Comparison of ENCODE assay signal across 23 cellular contexts in the genomic region with DNA sequence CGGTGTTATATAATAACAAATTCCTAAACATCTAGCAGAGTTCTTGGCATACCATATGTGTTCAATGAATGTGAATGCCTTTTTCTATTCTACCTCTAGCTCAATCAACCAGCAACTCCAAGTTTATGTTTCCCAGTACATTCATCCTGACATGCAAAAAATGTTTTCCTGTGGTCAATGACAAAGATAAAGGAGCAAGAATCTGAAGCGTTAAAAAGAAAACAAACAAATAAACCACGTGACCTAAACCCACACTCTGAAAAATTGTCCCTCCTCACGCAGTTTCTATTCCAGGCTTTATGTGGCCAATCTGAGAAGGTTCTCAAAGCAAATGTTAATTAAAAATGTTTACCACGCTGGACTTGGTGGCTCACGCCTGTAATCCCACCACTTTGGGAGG. TPM values are rescaled to one million over a fixed set of nuclear protein-coding genes. Genes with fewer than 3 reads are reported as not detected.
"Had no signal": no experiment of that assay in that cellular context is flagged by ENCODE, and none has a peak within 500 bp of the region (broad histone marks: within the 10 kb centered on the region; RNA-seq: fewer than 3 reads in every experiment).

No MANE protein-coding gene starts in this region.

- ATAC-seq: gastroesophageal sphincter; heart left ventricle; left lobe of liver; naive thymus-derived CD4-positive, alpha-beta T cell; sciatic nerve; stimulated activated memory B cell treated with anti-CD40 and anti-IgM and Interleukin-4, amounts not matched to agents 10 μg/mL and 1 μg/mL and 100 μg/mL, for 72 hours had no signal

- H3K27me3 ChIP-seq: breast epithelium, colonic mucosa, esophagus muscularis mucosa, gastroesophageal sphincter, heart left ventricle, stomach, suprapubic skin, tibial nerve had no signal

- H3K9me3 ChIP-seq: breast epithelium, colonic mucosa, esophagus muscularis mucosa, gastroesophageal sphincter, heart left ventricle, stomach, suprapubic skin, tibial nerve had no signal

- DNase-seq: activated CD4-positive, alpha-beta T cell treated with anti-CD3 and anti-CD28 coated beads for 1 hour; activated gamma-delta T cell treated with Interleukin-2 at 50 U/mL for 16 hours; activated T-cell treated with anti-CD3 and anti-CD28 coated beads, Interleukin-2, amount 50 U/mL, for 1 hour; colonic mucosa; heart left ventricle; kidney; naive thymus-derived CD4-positive, alpha-beta T cell; occipital lobe; posterior cingulate gyrus; stimulated activated CD4-positive, alpha-beta T cell treated with anti-CD3 and anti-CD28 coated beads, Interleukin-15, amount 100 ng/mL, for 24 hours; stomach; WERI-Rb-1 had no signal

- H3K27ac ChIP-seq: breast epithelium, colonic mucosa, esophagus muscularis mucosa, gastroesophageal sphincter, heart left ventricle, stomach, suprapubic skin, tibial nerve, WERI-Rb-1 had no signal

- H3K4me3 ChIP-seq: breast epithelium, colonic mucosa, esophagus muscularis mucosa, gastroesophageal sphincter, heart left ventricle, lung, smooth muscle cell, stomach, suprapubic skin, tibial nerve had no signal

- H3K36me3 ChIP-seq: breast epithelium, colonic mucosa, esophagus muscularis mucosa, gastroesophageal sphincter, heart left ventricle, stomach, suprapubic skin, tibial nerve, WERI-Rb-1 had no signal

- H3K4me1 ChIP-seq: breast epithelium, colonic mucosa, esophagus muscularis mucosa, gastroesophageal sphincter, heart left ventricle, stomach, suprapubic skin had no signal

- H3K4me2 ChIP-seq: smooth muscle cell had no signal

RNA-seq across cellular contexts. Expression of a gene that starts 18.0 kb away (rescaled TPM):
- total RNA-seq: neural crest cell had no signal
- polyA plus RNA-seq: naive thymus-derived CD4-positive, alpha-beta T cell had no signal
